8 cellular contexts compared by ENCODE assay signal in genomic region chr6:137882225-137882961, GRCh38. TPM values are rescaled to one million over a fixed set of nuclear protein-coding genes. Genes with fewer than 3 reads are reported as not detected.
DNase-seq lines count a peak whose midpoint lies in the region; ATAC-seq and TF ChIP-seq lines count a peak whose summit lies in the region.
"Had no signal": no experiment of that assay in that cellular context is flagged by ENCODE, and none has a peak within 500 bp of the region (broad histone marks: within the 10 kb centered on the region; RNA-seq: fewer than 3 reads in every experiment).

No MANE protein-coding gene starts in this region.

- intact Hi-C loops in uterus (cut with DNase I; ENCODE audit: low total_unique reads), result no loop called here

- H3K9me3 ChIP-seq in osteoblast (ENCODE audit: low read depth, low read length), result no peaks in the 10 kb centered on the region
- H3K9me3 ChIP-seq in uterus, result no peaks in the 10 kb centered on the region

- no peaks in the 10 kb centered on the region for H3K27me3 ChIP-seq in osteoblast (ENCODE audit: insufficient read depth, low read length)
- no peaks in the 10 kb centered on the region for H3K27me3 ChIP-seq in uterus

- H3K36me3 ChIP-seq in osteoblast (ENCODE audit: insufficient read depth, low read length) (peaks cover 55% of the 10 kb centered on the region), uterus (no peaks in the 10 kb centered on the region)

- peak; percentile 19 for DNase-seq in NOMO-1 treated with dmso at 0.1 percent for 144 hours (lab: John Stamatoyannopoulos, UW; ENCODE audit: unreplicated experiment)
- DNase-seq in astrocyte of the cerebellum (ENCODE audit: low read depth), result peak; percentile 36
- peak; percentile 83 for DNase-seq in osteoblast (ENCODE audit: insufficient read length, low spot score, missing footprints)
- no peak for DNase-seq in uterus
- DNase-seq: NCI-H1930 had no signal

- H2AFZ ChIP-seq in osteoblast (ENCODE audit: low read length), result no peak overlapping the region

- TF ChIP-seq POLR2A in GM19099 (IDR thresholded peaks at IDR 0.05; ENCODE audit: extremely low read depth, insufficient read length, low read depth), result peak; percentile 22
- no peak for TF ChIP-seq POLR2A in uterus (IDR thresholded peaks at IDR 0.05)

- H3K4me2 ChIP-seq in osteoblast (ENCODE audit: insufficient read depth, low read length), result peak overlapping the region; percentile 53

- H3K4me1 ChIP-seq in osteoblast (ENCODE audit: insufficient read depth, low read length) (peaks cover 52% of the 10 kb centered on the region), uterus (no peaks in the 10 kb centered on the region)

- H3K4me3 ChIP-seq in astrocyte of the cerebellum (ENCODE audit: low read depth, low read length) (no peak overlapping the region), osteoblast (ENCODE audit: insufficient read depth, low read length) (no peak overlapping the region), uterus (no peak overlapping the region)

- H4K20me1 ChIP-seq in osteoblast (ENCODE audit: insufficient read depth, low read length), result no peaks in the 10 kb centered on the region

- TF ChIP-seq CTCF in astrocyte of the cerebellum (IDR thresholded peaks at IDR 0.05; ENCODE audit: low read depth, low read length, missing control alignments), result no peak
- TF ChIP-seq CTCF in osteoblast (IDR thresholded peaks at IDR 0.05; ENCODE audit: extremely low read depth, low read depth, low read length), result no peak
- no peak for TF ChIP-seq CTCF in uterus (IDR thresholded peaks at IDR 0.05)

- H3K79me2 ChIP-seq in osteoblast (ENCODE audit: insufficient read depth, low read length), result peaks cover 28% of the 10 kb centered on the region

- in situ Hi-C loops in astrocyte of the cerebellum (cut with HindIII; ENCODE audit: low sequenced_read_pairs), result loop anchor here (5.0 kb wide), 1 partner anchor 50 kb away; no protein-coding TSS in a partner anchor

- no peak for ATAC-seq in HG03108 (IDR thresholded peaks at IDR 0.05; ENCODE audit: unreplicated experiment)
- no peak for ATAC-seq in HG03196 (IDR thresholded peaks at IDR 0.05; ENCODE audit: unreplicated experiment)

- H3K27ac ChIP-seq in osteoblast (ENCODE audit: low read depth, low read length) (peak overlapping the region; percentile 88), uterus (no peak overlapping the region)

RNA-seq across cellular contexts. Expression of gene TNFAIP3, which starts 15.3 kb away (rescaled TPM):
- total RNA-seq in osteoblast, result 8.5 and 10.5 TPM in 2 replicates
- 10 to 100 TPM; 14.4 to 36.2 (median 19.6) TPM for total RNA-seq in uterus

Comparison
In these comparisons a context has a peak if more than half of its experiments do, and no peak if none do; other contexts are left out.
1. DNase-seq: peak in NOMO-1 treated with dmso at 0.1 percent for 144 hours (single experiment), astrocyte of the cerebellum (single experiment) and osteoblast (single experiment); none in uterus (0 of 2).